In the genomic region with DNA sequence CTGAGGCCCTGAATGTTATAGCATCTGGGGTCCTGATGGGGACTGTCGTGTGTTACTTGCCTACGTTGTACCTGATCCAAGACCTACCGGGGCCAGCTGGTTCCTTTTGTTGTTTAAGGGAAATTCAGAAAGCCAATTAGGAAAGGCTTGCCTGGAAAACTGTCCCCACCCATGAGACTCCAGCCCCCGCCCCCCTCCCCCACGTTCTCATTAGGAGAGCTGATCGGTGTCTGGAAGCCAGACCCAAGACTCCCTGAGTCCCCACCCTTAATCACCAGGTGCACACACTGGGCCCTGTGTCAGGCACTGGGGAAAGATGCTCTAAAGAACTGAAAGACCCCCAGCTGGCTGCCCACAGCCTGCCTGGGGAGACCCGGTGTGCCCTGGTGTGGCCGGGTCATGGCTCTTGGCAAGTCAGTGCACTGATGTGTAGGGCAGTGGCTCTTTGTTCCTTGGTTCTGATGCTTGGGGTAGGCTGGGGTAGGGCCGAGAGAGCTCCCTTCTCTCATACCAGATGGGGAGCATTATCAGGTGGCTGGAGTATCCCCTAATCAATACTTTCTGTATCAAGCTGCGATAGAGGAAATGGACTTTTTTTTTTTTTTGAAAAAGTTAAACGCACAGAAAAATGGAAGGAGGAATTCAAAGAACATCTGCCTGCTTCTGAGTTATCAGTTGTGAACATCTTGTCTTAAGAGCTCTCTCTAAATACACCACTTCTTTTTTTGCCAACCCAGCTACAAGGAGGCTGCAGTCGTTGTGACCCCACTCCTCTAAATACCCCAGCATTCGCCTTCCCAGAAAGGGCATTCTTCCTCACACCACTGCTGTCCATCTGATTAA, we compare ENCODE assay signal across 19 cellular contexts. TPM values are rescaled to one million over a fixed set of nuclear protein-coding genes. Genes with fewer than 3 reads are reported as not detected.
DNase-seq lines count a peak whose midpoint lies in the region; ATAC-seq and TF ChIP-seq lines count a peak whose summit lies in the region.
"Had no signal": no experiment of that assay in that cellular context is flagged by ENCODE, and none has a peak within 500 bp of the region (broad histone marks: within the 10 kb centered on the region; RNA-seq: fewer than 3 reads in every experiment).

No MANE protein-coding gene starts in this region.

- POLR2A ChIA-PET in CD4-positive, alpha-beta memory T cell (lab: Charles Lee; ENCODE audit: partially characterized antibody), result no interaction called here
- POLR2A ChIA-PET in PC-9 (lab: Charles Lee; ENCODE audit: unreplicated experiment), result interaction anchor here (0.6 kb wide), 1 partner anchor 511 kb away, joined by 3 read pairs; no protein-coding TSS in a partner anchor
- POLR2A ChIA-PET in naive thymus-derived CD4-positive, alpha-beta T cell (lab: Charles Lee), result no interaction called here

- TF ChIP-seq CTCF in PC-9 (conservative IDR thresholded peaks at IDR 0.05) (no peak), gastroesophageal sphincter (IDR thresholded peaks at IDR 0.05) (no peak), sigmoid colon (IDR thresholded peaks at IDR 0.05) (no peak)

- H3K4me1 Mint-ChIP-seq in CD4-positive, alpha-beta memory T cell, result peaks cover 11 to 51% (median 27%) of the 10 kb centered on the region in 4 donors
- peaks cover 5 to 51% (median 13%) of the 10 kb centered on the region in 7 donors for H3K4me1 Mint-ChIP-seq in naive thymus-derived CD4-positive, alpha-beta T cell
- H3K4me1 Mint-ChIP-seq: B cell; central memory CD8-positive, alpha-beta T cell had no signal

- no peak overlapping the region for H3K27ac ChIP-seq in CD4-positive, alpha-beta memory T cell (ENCODE audit: low read depth, low read length)
- H3K27ac ChIP-seq in PC-9, result peak overlapping the region; percentile 63
- H3K27ac ChIP-seq in gastroesophageal sphincter, result peak overlapping the region; percentile 25 to 90 (median 88)
- peak overlapping the region; percentile 79 to 93 (median 92) for H3K27ac ChIP-seq in sigmoid colon
- H3K27ac ChIP-seq in naive thymus-derived CD4-positive, alpha-beta T cell (ENCODE audit: low read depth, low read length), result no peak overlapping the region
- H3K27ac ChIP-seq: KMS-11 had no signal

- H3K27me3 Mint-ChIP-seq in CD4-positive, alpha-beta memory T cell, result peaks cover 0 to 2% of the 10 kb centered on the region in 2 donors
- H3K27me3 Mint-ChIP-seq in naive thymus-derived CD4-positive, alpha-beta T cell, result peaks cover 0 to 28% (median 5%) of the 10 kb centered on the region in 5 donors

- no peaks in the 10 kb centered on the region for H3K9me3 ChIP-seq in CD4-positive, alpha-beta memory T cell (ENCODE audit: control insufficient read depth in 1 of 2, low read length in 2 of 2)
- no peaks in the 10 kb centered on the region for H3K9me3 ChIP-seq in PC-9 (ENCODE audit: insufficient read depth, low read depth)
- H3K9me3 ChIP-seq in gastroesophageal sphincter, result no peaks in the 10 kb centered on the region
- no peaks in the 10 kb centered on the region for H3K9me3 ChIP-seq in sigmoid colon
- no peaks in the 10 kb centered on the region for H3K9me3 ChIP-seq in naive thymus-derived CD4-positive, alpha-beta T cell (ENCODE audit: control insufficient read depth in 2 of 3, low read length in 3 of 3)
- H3K9me3 ChIP-seq: tibial artery had no signal

- H3K27ac Mint-ChIP-seq in CD4-positive, alpha-beta memory T cell, result peak overlapping the region in 5 of 7 donors; percentile 9 to 75 (median 55)
- peak overlapping the region in 1 of 9 donors; percentile 62 for H3K27ac Mint-ChIP-seq in naive thymus-derived CD4-positive, alpha-beta T cell
- H3K27ac Mint-ChIP-seq: activated CD8-positive, alpha-beta memory T cell treated with anti-CD3 and anti-CD28 coated beads, Interleukin-2, amount 10 ng/mL, durations not matched to agents 7 days and 5 days; activated naive CD4-positive, alpha-beta T cell treated with anti-CD3 and anti-CD28 coated beads, Interleukin-2, amount 50 U/mL, for 72 hours; B cell had no signal

- TF ChIP-seq POLR2A in gastroesophageal sphincter (IDR thresholded peaks at IDR 0.05) (no peak), sigmoid colon (IDR thresholded peaks at IDR 0.05) (no peak)

- no TSS peak for BruUV-seq in PC-9 (replicated peaks; lab: Mats Ljungman, UMichigan)

- no peak for DNase-seq in CD4-positive, alpha-beta memory T cell
- DNase-seq in PC-9 (no peak), sigmoid colon (no peak), activated gamma-delta T cell treated with Interleukin-2 at 50 U/mL for 16 hours (no peak), SHP77 (lab: John Stamatoyannopoulos, UW) (no peak)
- no peak for DNase-seq in naive thymus-derived CD4-positive, alpha-beta T cell
- DNase-seq: activated CD8-positive, alpha-beta memory T cell treated with anti-CD3 and anti-CD28 coated beads, Interleukin-2, amount 10 ng/mL, durations not matched to agents 7 days and 5 days; erythroblast; NCI-H1694; NCI-H526; nucleus accumbens; tibial artery had no signal

- peaks cover 94% of the 10 kb centered on the region for H3K79me2 ChIP-seq in PC-9 (ENCODE audit: low read depth)

- H3K36me3 ChIP-seq in CD4-positive, alpha-beta memory T cell (ENCODE audit: insufficient read depth, low read length), result no peaks in the 10 kb centered on the region
- H3K36me3 ChIP-seq in PC-9 (ENCODE audit: low read depth) (no peaks in the 10 kb centered on the region), gastroesophageal sphincter (no peaks in the 10 kb centered on the region), sigmoid colon (no peaks in the 10 kb centered on the region)
- no peaks in the 10 kb centered on the region for H3K36me3 ChIP-seq in naive thymus-derived CD4-positive, alpha-beta T cell (ENCODE audit: control insufficient read depth in 2 of 3, insufficient read depth in 3 of 3, low read length in 3 of 3)
- H3K36me3 ChIP-seq: tibial artery had no signal

- ATAC-seq in gastroesophageal sphincter, result no peak
- no peak for ATAC-seq in GM18498 (IDR thresholded peaks at IDR 0.05; ENCODE audit: unreplicated experiment)
- ATAC-seq in naive thymus-derived CD4-positive, alpha-beta T cell, result no peak
- ATAC-seq: activated CD8-positive, alpha-beta memory T cell treated with anti-CD3 and anti-CD28 coated beads, Interleukin-2, amount 10 ng/mL, durations not matched to agents 7 days and 5 days; activated naive CD4-positive, alpha-beta T cell treated with anti-CD3 and anti-CD28 coated beads, Interleukin-2, amount 50 U/mL, for 72 hours had no signal

- no peaks in the 10 kb centered on the region for H3K9me2 ChIP-seq in PC-9 (ENCODE audit: insufficient read depth)

- peaks cover 0 to 5% of the 10 kb centered on the region in 2 donors for H3K36me3 Mint-ChIP-seq in CD4-positive, alpha-beta memory T cell
- H3K36me3 Mint-ChIP-seq in naive thymus-derived CD4-positive, alpha-beta T cell, result no peaks in the 10 kb centered on the region
- H3K36me3 Mint-ChIP-seq: activated CD8-positive, alpha-beta memory T cell treated with anti-CD3 and anti-CD28 coated beads, Interleukin-2, amount 10 ng/mL, durations not matched to agents 7 days and 5 days; activated naive CD4-positive, alpha-beta T cell treated with anti-CD3 and anti-CD28 coated beads, Interleukin-2, amount 50 U/mL, for 72 hours had no signal

- H4K20me1 ChIP-seq in PC-9 (ENCODE audit: insufficient read depth), result no peaks in the 10 kb centered on the region; the same call in 1 of the 2 replicates

- CTCF ChIA-PET in CD4-positive, alpha-beta memory T cell (lab: Charles Lee; ENCODE audit: partially characterized antibody), result interaction anchor here (0.9 to 1.7 kb wide), 4 partner anchors 11 to 60 kb away, joined by 3 read pairs; no protein-coding TSS in a partner anchor
- CTCF ChIA-PET in PC-9 (lab: Charles Lee), result interaction anchor here (0.6 to 2.4 kb wide), 4 partner anchors 18 to 96 kb away, joined by 3 to 9 read pairs (median 7); partner anchors contain the start of gene TSPAN15
- CTCF ChIA-PET in naive thymus-derived CD4-positive, alpha-beta T cell (lab: Charles Lee), result interaction anchor here (1.0 kb wide), 1 partner anchor 18 kb away, joined by 3 read pairs; no protein-coding TSS in a partner anchor

- TF ChIP-seq EP300 in gastroesophageal sphincter (IDR thresholded peaks at IDR 0.05) (no peak), sigmoid colon (IDR thresholded peaks at IDR 0.05) (no peak)

- WGBS in gastroesophageal sphincter (ENCODE audit: low coverage in 1 of 2), 2 donors, result 30 to 46% methylated on average over 6 to 8 of the region's 13 CpGs
- WGBS in sigmoid colon, 2 donors, result 68 to 71% methylated on average over 13 of the region's 13 CpGs

- H3K4me3 Mint-ChIP-seq in CD4-positive, alpha-beta memory T cell, result peak overlapping the region in 2 of 8 donors; percentile 3 to 36
- H3K4me3 Mint-ChIP-seq in naive thymus-derived CD4-positive, alpha-beta T cell, result peak overlapping the region in 1 of 10 donors; percentile 29
- H3K4me3 Mint-ChIP-seq: activated CD8-positive, alpha-beta memory T cell treated with anti-CD3 and anti-CD28 coated beads, Interleukin-2, amount 10 ng/mL, durations not matched to agents 7 days and 5 days; B cell; central memory CD8-positive, alpha-beta T cell had no signal

- H2AFZ ChIP-seq in PC-9, result no peak overlapping the region

- peaks cover 36% of the 10 kb centered on the region for H3K4me1 ChIP-seq in CD4-positive, alpha-beta memory T cell (ENCODE audit: insufficient read depth, low read length)
- H3K4me1 ChIP-seq in PC-9 (replicated peaks; ENCODE audit: insufficient read depth), result peaks cover 59% of the 10 kb centered on the region
- H3K4me1 ChIP-seq in gastroesophageal sphincter, result peaks cover 9 to 99% (median 45%) of the 10 kb centered on the region in 3 donors
- H3K4me1 ChIP-seq in sigmoid colon, result peaks cover 0 to 97% (median 82%) of the 10 kb centered on the region in 4 donors
- H3K4me1 ChIP-seq in naive thymus-derived CD4-positive, alpha-beta T cell (ENCODE audit: control insufficient read depth in 2 of 2, insufficient read depth in 2 of 2, low read length in 2 of 2), result no peaks in the 10 kb centered on the region

- H3K4me3 ChIP-seq in CD4-positive, alpha-beta memory T cell (ENCODE audit: low read length in 2 of 2), result no peak overlapping the region
- H3K4me3 ChIP-seq in PC-9, result no peak overlapping the region
- no peak overlapping the region for H3K4me3 ChIP-seq in gastroesophageal sphincter
- no peak overlapping the region for H3K4me3 ChIP-seq in sigmoid colon
- no peak overlapping the region for H3K4me3 ChIP-seq in naive thymus-derived CD4-positive, alpha-beta T cell (ENCODE audit: low read length)
- H3K4me3 ChIP-seq: tibial artery had no signal

- intact Hi-C loops in CD4-positive, alpha-beta memory T cell (cut with micrococcal nuclease), result no loop called here
- intact Hi-C loops in PC-9 (cut with micrococcal nuclease; ENCODE audit: unreplicated experiment) (loop anchor here (1.0 kb wide), 1 partner anchor 9 kb away; no protein-coding TSS in a partner anchor), sigmoid colon (cut with DNase I) (no loop called here)
- intact Hi-C loops in naive thymus-derived CD4-positive, alpha-beta T cell (cut with micrococcal nuclease), result no loop called here

- H3K9me3 Mint-ChIP-seq in CD4-positive, alpha-beta memory T cell, result no peaks in the 10 kb centered on the region
- H3K9me3 Mint-ChIP-seq in naive thymus-derived CD4-positive, alpha-beta T cell, result no peaks in the 10 kb centered on the region
- H3K9me3 Mint-ChIP-seq: activated naive CD4-positive, alpha-beta T cell treated with anti-CD3 and anti-CD28 coated beads, Interleukin-2, amount 50 U/mL, for 72 hours; central memory CD8-positive, alpha-beta T cell had no signal

- H3K27me3 ChIP-seq in CD4-positive, alpha-beta memory T cell (ENCODE audit: insufficient read depth, low read length), result no peaks in the 10 kb centered on the region
- H3K27me3 ChIP-seq in PC-9 (ENCODE audit: insufficient read depth, low read depth) (no peaks in the 10 kb centered on the region), gastroesophageal sphincter (no peaks in the 10 kb centered on the region), sigmoid colon (no peaks in the 10 kb centered on the region)
- H3K27me3 ChIP-seq in naive thymus-derived CD4-positive, alpha-beta T cell (ENCODE audit: control insufficient read depth in 2 of 2, insufficient read depth in 2 of 2, low read length in 2 of 2), result no peaks in the 10 kb centered on the region
- H3K27me3 ChIP-seq: tibial artery had no signal

- peak overlapping the region; percentile 55 for H3K4me2 ChIP-seq in PC-9
- H3K4me2 ChIP-seq: KMS-11 had no signal

- peaks cover 39% of the 10 kb centered on the region for H3F3A ChIP-seq in PC-9 (ENCODE audit: insufficient read depth, low read depth)

RNA-seq across cellular contexts. Expression of gene TSPAN15, which starts 16.9 kb away (rescaled TPM):
- total RNA-seq in CD4-positive, alpha-beta memory T cell, result 1 to 10 TPM; 2.4 to 2.8 TPM
- polyA plus RNA-seq in CD4-positive, alpha-beta memory T cell, result 10 to 100 TPM; 15.9 to 18.1 TPM
- total RNA-seq in PC-9 (2021), result 97.0 and 108 TPM in 2 replicates
- 10 to 100 TPM; 51.9 to 66.7 (median 58.1) TPM for total RNA-seq in gastroesophageal sphincter
- total RNA-seq in sigmoid colon, result 10 to 100 TPM; 55.4 to 76.4 (median 67.4) TPM
- 100 to 1,000 TPM in 1 of 3 donors, 10 to 100 TPM in 2; 43.0 to 100 (median 70.9) TPM for polyA plus RNA-seq in sigmoid colon
- total RNA-seq in naive thymus-derived CD4-positive, alpha-beta T cell, result 1 to 10 TPM; 1.2 to 7.2 (median 1.9) TPM
- polyA plus RNA-seq in naive thymus-derived CD4-positive, alpha-beta T cell, result 1 to 10 TPM; 2.1 to 3.5 TPM

RNA-seq across cellular contexts. Expression of gene TACR2, which starts 51.4 kb away (rescaled TPM):
- under 1 TPM in 1 of 2 experiments, not detected in 1; 0.19 TPM for total RNA-seq in CD4-positive, alpha-beta memory T cell
- under 1 TPM in 1 of 2 donors, not detected in 1; 0.17 TPM for polyA plus RNA-seq in CD4-positive, alpha-beta memory T cell
- 0.23 TPM in 1 of 2 replicates, not detected in the other for total RNA-seq in PC-9 (2021)
- 100 to 1,000 TPM in 2 of 4 donors, 10 to 100 TPM in 2; 37.1 to 176 (median 122) TPM for total RNA-seq in gastroesophageal sphincter
- 100 to 1,000 TPM; 161 to 184 (median 170) TPM for total RNA-seq in sigmoid colon
- polyA plus RNA-seq in sigmoid colon, result 10 to 100 TPM in 1 of 3 donors, 1 to 10 TPM in 1, not detected in 1; 6.0 to 14.4 TPM
- under 1 TPM in 1 of 5 experiments, not detected in 4; 0.44 TPM for total RNA-seq in naive thymus-derived CD4-positive, alpha-beta T cell
- under 1 TPM in 1 of 2 donors, not detected in 1; 0.47 TPM for polyA plus RNA-seq in naive thymus-derived CD4-positive, alpha-beta T cell
- total RNA-seq: activated CD8-positive, alpha-beta memory T cell treated with anti-CD3 and anti-CD28 coated beads, Interleukin-2, amount 10 ng/mL, durations not matched to agents 7 days and 5 days; B cell; Daoy had no signal

Comparison
In these comparisons a context has a peak if more than half of its experiments do, and no peak if none do; other contexts are left out.
1. H3K27ac ChIP-seq: peak in PC-9 (single experiment), gastroesophageal sphincter (4 of 4) and sigmoid colon (4 of 4); none in CD4-positive, alpha-beta memory T cell (single experiment) and naive thymus-derived CD4-positive, alpha-beta T cell (single experiment).
2. RNA of gene TSPAN15, which starts 16.9 kb away (total RNA-seq): 97.0 to 108 TPM in PC-9, 55.4 to 76.4 TPM in sigmoid colon and 51.9 to 66.7 TPM in gastroesophageal sphincter; 2.4 to 2.8 TPM in CD4-positive, alpha-beta memory T cell and 1.2 to 7.2 TPM in naive thymus-derived CD4-positive, alpha-beta T cell; every median in the first group is over 4 times any median in the second.
3. RNA of gene TACR2, which starts 51.4 kb away (total RNA-seq): 161 to 184 TPM in sigmoid colon and 37.1 to 176 TPM in gastroesophageal sphincter; 0.19 TPM in CD4-positive, alpha-beta memory T cell, 0.23 TPM in PC-9 and 0.44 TPM in naive thymus-derived CD4-positive, alpha-beta T cell; every median in the first group is over 10 times any median in the second.